ENCODE assay signal across 11 cellular contexts in the genomic region with DNA sequence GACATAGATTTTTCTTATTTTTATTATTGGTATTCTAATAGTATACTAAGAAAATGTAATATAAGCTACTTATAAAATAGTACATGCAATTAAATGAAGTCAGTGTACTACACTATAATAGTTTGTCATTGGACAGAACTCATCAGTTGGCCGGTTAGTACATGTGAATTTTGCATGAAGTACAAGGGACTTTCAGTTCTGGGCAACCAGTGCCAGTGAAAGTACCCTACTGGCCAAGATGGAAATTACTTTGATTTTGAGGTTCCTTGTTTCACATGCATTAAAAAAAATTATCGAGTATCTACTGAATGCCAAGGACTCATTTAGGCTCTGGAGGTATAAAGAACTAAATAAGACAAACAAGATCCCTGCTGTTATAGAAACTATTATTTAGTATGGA.
DNase-seq lines count a peak whose midpoint lies in the region; ATAC-seq and TF ChIP-seq lines count a peak whose summit lies in the region.
"Had no signal": no experiment of that assay in that cellular context is flagged by ENCODE, and none has a peak within 500 bp of the region (broad histone marks: within the 10 kb centered on the region; RNA-seq: fewer than 3 reads in every experiment).

No MANE protein-coding gene starts in this region.

- H3K4me3 Mint-ChIP-seq in mesothelial cell of epicardium = no peak overlapping the region
- H3K4me3 Mint-ChIP-seq: activated naive CD4-positive, alpha-beta T cell treated with anti-CD3 and anti-CD28 coated beads, Interleukin-2, amount 50 U/mL, for 24 hours; immature natural killer cell had no signal

- H3K27me3 ChIP-seq in GM06990 (replicated peaks; ENCODE audit: control insufficient read depth, insufficient read depth, low read length) = no peaks in the 10 kb centered on the region

- peaks cover 30% of the 10 kb centered on the region for H3K4me1 Mint-ChIP-seq in mesothelial cell of epicardium
- H3K4me1 Mint-ChIP-seq: activated naive CD4-positive, alpha-beta T cell treated with anti-CD3 and anti-CD28 coated beads, Interleukin-2, amount 50 U/mL, for 24 hours; immature natural killer cell had no signal

- H3K4me3 ChIP-seq in GM06990 (replicated peaks; ENCODE audit: low read depth, low read length) (no peak overlapping the region), WI38 (ENCODE audit: low read depth, low read length) (no peak overlapping the region)
- H3K4me3 ChIP-seq: SK-N-MC had no signal

- no peaks in the 10 kb centered on the region for H3K36me3 ChIP-seq in GM06990 (ENCODE audit: control insufficient read depth, insufficient read depth, low read length)

- DNase-seq in GM06990 (ENCODE audit: extremely low read depth, insufficient read length) (peak; percentile 22), mesothelial cell of epicardium (ENCODE audit: low spot score in 2 of 2, unreplicated experiment in 2 of 2) (no peak), NCI-H2227 treated with DMSO at 0.1 percent for 48 hours (lab: John Stamatoyannopoulos, UW) (no peak), NCI-H1048 (lab: John Stamatoyannopoulos, UW) (no peak), NCI-H1105 treated with DMSO at 0.1 percent for 48 hours (lab: John Stamatoyannopoulos, UW) (no peak)
- no peak for DNase-seq in stimulated activated naive CD4-positive, alpha-beta T cell treated with Interleukin-2 at 50 U/mL for 16 hours (lab: John Stamatoyannopoulos, UW)
- DNase-seq: immature natural killer cell had no signal

- no peaks in the 10 kb centered on the region for H3K9me3 Mint-ChIP-seq in mesothelial cell of epicardium
- H3K9me3 Mint-ChIP-seq: activated naive CD4-positive, alpha-beta T cell treated with anti-CD3 and anti-CD28 coated beads, Interleukin-2, amount 50 U/mL, for 24 hours; immature natural killer cell had no signal

- TF ChIP-seq CTCF in GM06990 (IDR thresholded peaks at IDR 0.05; ENCODE audit: insufficient read depth, low read length, poor library complexity, severe bottlenecking) = peak; percentile 42
- 0 out of 2 replicates have a peak, but pooled peaks have one; percentile 11 for TF ChIP-seq CTCF in WI38 (IDR thresholded peaks at IDR 0.05; ENCODE audit: low read depth, low read length)
- TF ChIP-seq CTCF in mesothelial cell of epicardium (IDR thresholded peaks at IDR 0.05; ENCODE audit: unreplicated experiment) = peak; percentile 40

- peaks cover 2% of the 10 kb centered on the region for H3K27me3 Mint-ChIP-seq in mesothelial cell of epicardium (ENCODE audit: low read depth)
- H3K27me3 Mint-ChIP-seq: activated naive CD4-positive, alpha-beta T cell treated with anti-CD3 and anti-CD28 coated beads, Interleukin-2, amount 50 U/mL, for 24 hours had no signal

- no peak overlapping the region for H3K27ac Mint-ChIP-seq in mesothelial cell of epicardium
- H3K27ac Mint-ChIP-seq: activated naive CD4-positive, alpha-beta T cell treated with anti-CD3 and anti-CD28 coated beads, Interleukin-2, amount 50 U/mL, for 24 hours; immature natural killer cell had no signal

- ATAC-seq in HG03521 (IDR thresholded peaks at IDR 0.05; ENCODE audit: unreplicated experiment) = peak; percentile 53

- no peaks in the 10 kb centered on the region for H3K36me3 Mint-ChIP-seq in mesothelial cell of epicardium
- H3K36me3 Mint-ChIP-seq: activated naive CD4-positive, alpha-beta T cell treated with anti-CD3 and anti-CD28 coated beads, Interleukin-2, amount 50 U/mL, for 24 hours; immature natural killer cell had no signal
